In the genomic region with DNA sequence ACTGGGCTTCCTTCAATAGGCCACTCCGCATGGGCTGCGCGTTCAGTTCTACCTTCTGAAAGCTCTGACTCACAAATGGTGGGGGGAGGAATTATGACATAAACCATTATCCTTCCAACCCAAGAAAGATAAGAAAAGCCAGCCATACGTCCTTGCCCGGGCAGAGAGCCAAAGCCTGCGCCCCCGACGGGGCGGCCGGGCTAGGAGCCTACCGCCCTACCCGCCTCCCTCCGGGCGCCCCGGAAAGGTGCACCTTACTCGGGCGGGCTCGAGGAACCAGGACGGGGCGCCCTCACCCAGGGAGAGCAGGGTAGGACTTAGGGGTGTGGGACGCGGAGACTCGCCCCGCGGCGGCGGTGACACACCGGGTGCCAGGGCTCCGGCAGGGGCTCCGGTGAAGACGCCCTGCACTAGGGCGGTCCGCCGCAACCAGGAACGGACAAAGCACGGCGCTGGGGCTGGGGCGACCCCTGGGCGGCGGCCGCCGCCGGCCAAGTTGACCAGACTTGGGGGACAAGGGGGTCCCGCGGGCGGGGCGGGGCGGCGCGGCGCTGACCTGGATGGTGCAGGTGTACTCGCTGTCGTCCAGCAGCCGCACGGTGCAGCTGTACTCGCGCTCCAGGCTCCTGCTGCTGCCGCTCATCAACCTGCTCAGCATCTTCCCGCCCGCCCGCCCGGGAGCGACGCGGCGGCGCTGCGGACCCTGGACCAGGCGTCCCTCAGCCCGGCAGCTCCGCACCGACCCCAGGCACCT, we compare ENCODE assay signal across 8 cellular contexts. TPM values are rescaled to one million over a fixed set of nuclear protein-coding genes. Genes with fewer than 3 reads are reported as not detected.
DNase-seq lines count a peak whose midpoint lies in the region; ATAC-seq and TF ChIP-seq lines count a peak whose summit lies in the region.

No MANE protein-coding gene starts in this region.

- intact Hi-C loops in heart right ventricle (cut with DNase I) = no loop called here

- peak; percentile 21 for DNase-seq in NCI-H510A treated with DMSO at 0.1 percent for 48 hours (lab: John Stamatoyannopoulos, UW)
- DNase-seq in NCI-H510A (lab: John Stamatoyannopoulos, UW) = no peak
- peak; percentile 40 to 42 for DNase-seq in SHP77 (lab: John Stamatoyannopoulos, UW)
- peak; percentile 57 for DNase-seq in activated naive CD8-positive, alpha-beta T cell treated with anti-CD3 and anti-CD28 coated beads for 36 hours
- peak; percentile 6 to 20 for DNase-seq in heart right ventricle
- peak; percentile 58 for DNase-seq in pulmonary artery endothelial cell (ENCODE audit: low read depth, low spot score)
- DNase-seq in iPS-NIHi11 (ENCODE audit: low spot score) = no peak

- H3K4me3 Mint-ChIP-seq in activated naive CD8-positive, alpha-beta T cell treated with anti-CD3 and anti-CD28 coated beads for 36 hours = peak overlapping the region; percentile 86

- ATAC-seq in HG03097 (IDR thresholded peaks at IDR 0.05; ENCODE audit: low FRiP score, unreplicated experiment) = peak; percentile 16
- ATAC-seq in heart right ventricle = peak in 7 of 8 donors; percentile 28 to 67 (median 49)

- H3K36me3 Mint-ChIP-seq in activated naive CD8-positive, alpha-beta T cell treated with anti-CD3 and anti-CD28 coated beads for 36 hours = no peaks in the 10 kb centered on the region

- TF ChIP-seq CTCF in heart right ventricle (IDR thresholded peaks at IDR 0.05) = no peak

- H3K27me3 ChIP-seq in heart right ventricle = peaks cover 0 to 99% (median 63%) of the 10 kb centered on the region in 7 donors

- no peak overlapping the region for H3K27ac Mint-ChIP-seq in activated naive CD8-positive, alpha-beta T cell treated with anti-CD3 and anti-CD28 coated beads for 36 hours

- H3K4me3 ChIP-seq in heart right ventricle = peak overlapping the region; percentile 36 to 66 (median 62)

- peaks cover 0 to 27% (median 20%) of the 10 kb centered on the region in 9 donors for H3K4me1 ChIP-seq in heart right ventricle

- H3K27ac ChIP-seq in heart right ventricle = peak overlapping the region in 3 of 10 donors; percentile 20 to 59 (median 52)

- H3K36me3 ChIP-seq in heart right ventricle = no peaks in the 10 kb centered on the region

- H3K4me1 Mint-ChIP-seq in activated naive CD8-positive, alpha-beta T cell treated with anti-CD3 and anti-CD28 coated beads for 36 hours = peaks cover 18% of the 10 kb centered on the region

- no peaks in the 10 kb centered on the region for H3K9me3 ChIP-seq in heart right ventricle

- H3K27me3 Mint-ChIP-seq in activated naive CD8-positive, alpha-beta T cell treated with anti-CD3 and anti-CD28 coated beads for 36 hours = peaks cover 71% of the 10 kb centered on the region

- H3K9me3 Mint-ChIP-seq in activated naive CD8-positive, alpha-beta T cell treated with anti-CD3 and anti-CD28 coated beads for 36 hours = no peaks in the 10 kb centered on the region

- 1 to 2% methylated on average over 51 to 72 of the region's 72 CpGs for WGBS in heart right ventricle, 2 donors

RNA-seq across cellular contexts. Expression of gene FRMD5, which starts 0.5 kb away (rescaled TPM):
- total RNA-seq in activated naive CD8-positive, alpha-beta T cell treated with anti-CD3 and anti-CD28 coated beads for 36 hours = under 1 TPM; 0.42 to 0.56 TPM
- total RNA-seq in heart right ventricle (10 to 100 TPM; 27.4 to 86.3 (median 58.2) TPM), pulmonary artery endothelial cell (25.1 and 33.3 TPM in 2 replicates)
- polyA plus RNA-seq in heart right ventricle = 1 to 10 TPM; 7.2 to 9.5 TPM

Comparison
In these comparisons a context has a peak if more than half of its experiments do, and no peak if none do; other contexts are left out.
1. DNase-seq: peak in NCI-H510A treated with DMSO at 0.1 percent for 48 hours (single experiment), SHP77 (2 of 2), activated naive CD8-positive, alpha-beta T cell treated with anti-CD3 and anti-CD28 coated beads for 36 hours (single experiment), heart right ventricle (2 of 2) and pulmonary artery endothelial cell (single experiment); none in NCI-H510A (single experiment) and iPS-NIHi11 (single experiment).
2. RNA of gene FRMD5, which starts 0.5 kb away (total RNA-seq): 27.4 to 86.3 TPM in heart right ventricle and 25.1 to 33.3 TPM in pulmonary artery endothelial cell; 0.42 to 0.56 TPM in activated naive CD8-positive, alpha-beta T cell treated with anti-CD3 and anti-CD28 coated beads for 36 hours; every median in the first group is over 10 times any median in the second.